8 cellular contexts compared by ENCODE assay signal in genomic region chr2:3001595-3002184, GRCh38.
A peak's percentile ranks its signal among the peaks of the same experiment; 100 is the strongest.
DNase-seq lines count a peak whose midpoint lies in the region; ATAC-seq and TF ChIP-seq lines count a peak whose summit lies in the region.

No MANE protein-coding gene starts in this region.

- intact Hi-C loops in adrenal gland (cut with DNase I) (loop anchor here in 1 of 2 donors (10.0 kb wide), 1 partner anchor 303 kb away; no protein-coding TSS in a partner anchor), mucosa of descending colon (cut with DNase I, micrococcal nuclease) (no loop called here)

- peaks cover 6% of the 10 kb centered on the region for H3K27me3 ChIP-seq in adrenal gland

- H3K36me3 ChIP-seq in adrenal gland (replicated peaks in 1 of 2) = no peaks in the 10 kb centered on the region
- H3K36me3 ChIP-seq in mucosa of descending colon (ENCODE audit: low read depth) = no peaks in the 10 kb centered on the region

- DNase-seq in EH (ENCODE audit: low read depth) (peak; percentile 1), adrenal gland (peak; percentile 28 to 65 (median 42)), mucosa of descending colon (no peak), H4 (ENCODE audit: low spot score) (no peak), middle frontal gyrus (ENCODE audit: extremely low spot score, low spot score) (no peak), 8988T (no peak)
- no peak for DNase-seq in stimulated activated CD4-positive, alpha-beta T cell treated with anti-CD3 and anti-CD28 coated beads, Interleukin-1b, Interleukin-23, amount 100 ng/mL, for 48 hours

- H3K4me3 ChIP-seq in adrenal gland = no peak overlapping the region
- H3K4me3 ChIP-seq in mucosa of descending colon = no peak overlapping the region

- no peaks in the 10 kb centered on the region for H3K9me3 ChIP-seq in adrenal gland (replicated peaks in 1 of 3)
- H3K9me3 ChIP-seq in mucosa of descending colon = no peaks in the 10 kb centered on the region

- 25 to 31% (median 28%) methylated on average over 12 to 13 of the region's 13 CpGs for WGBS in adrenal gland, 4 donors

- peak; percentile 74 for ATAC-seq in HG02678 (IDR thresholded peaks at IDR 0.05; ENCODE audit: unreplicated experiment)
- ATAC-seq in mucosa of descending colon = peak; percentile 40

- no peak for TF ChIP-seq POLR2A in adrenal gland (IDR thresholded peaks at IDR 0.05)

- no peak overlapping the region for H3K27ac ChIP-seq in adrenal gland

- peak; percentile 24 to 59 (median 47) for TF ChIP-seq CTCF in adrenal gland (IDR thresholded peaks at IDR 0.05)
- TF ChIP-seq CTCF in mucosa of descending colon (IDR thresholded peaks at IDR 0.05) = no peak

- H3K4me1 ChIP-seq in adrenal gland (replicated peaks in 1 of 2) (no peaks in the 10 kb centered on the region), mucosa of descending colon (ENCODE audit: low read depth) (no peaks in the 10 kb centered on the region)

Comparison
In these comparisons a context has a peak if more than half of its experiments do, and no peak if none do; other contexts are left out.
1. DNase-seq: peak in EH (single experiment) and adrenal gland (7 of 7); none in mucosa of descending colon (0 of 3), H4 (single experiment), stimulated activated CD4-positive, alpha-beta T cell treated with anti-CD3 and anti-CD28 coated beads, Interleukin-1b, Interleukin-23, amount 100 ng/mL, for 48 hours (single experiment), middle frontal gyrus (single experiment) and 8988T (single experiment).